ENCODE assay signal across 7 cellular contexts in the genomic region with DNA sequence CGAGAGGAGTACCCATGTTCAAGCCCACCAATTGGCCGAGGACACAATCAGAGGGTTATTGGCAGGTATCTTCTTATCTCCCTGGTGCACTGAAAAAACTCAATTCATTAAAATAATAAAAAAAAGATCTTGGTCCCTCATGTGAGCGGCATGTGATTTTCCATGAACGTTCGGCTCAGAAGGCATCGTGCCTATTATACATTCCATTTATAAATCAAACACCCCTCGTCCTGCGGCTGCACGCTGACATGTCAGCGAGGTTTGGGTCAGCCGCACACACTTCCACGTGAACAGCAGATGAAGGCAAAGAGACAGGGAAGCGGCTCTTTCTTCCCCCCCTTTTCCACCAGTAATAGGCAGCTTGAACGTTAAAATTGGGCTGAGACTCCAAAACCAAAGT.
"Had no signal": no experiment of that assay in that cellular context is flagged by ENCODE, and none has a peak within 500 bp of the region (broad histone marks: within the 10 kb centered on the region; RNA-seq: fewer than 3 reads in every experiment).

No MANE protein-coding gene starts in this region.

- H2AFZ ChIP-seq: GM23248 had no signal

- H3K27ac ChIP-seq: GM23248 had no signal

- H3K4me3 ChIP-seq: GM23248, K562 had no signal

- DNase-seq: GM23248, H7, HCEC 1CT, IMR-90, KG1 had no signal

- ATAC-seq: K562 had no signal

- FAIRE-seq: HTR-8/SVneo, K562 had no signal

- H3K9ac ChIP-seq: GM23248 had no signal
